ENCODE assay signal across 14 cellular contexts in the genomic region with DNA sequence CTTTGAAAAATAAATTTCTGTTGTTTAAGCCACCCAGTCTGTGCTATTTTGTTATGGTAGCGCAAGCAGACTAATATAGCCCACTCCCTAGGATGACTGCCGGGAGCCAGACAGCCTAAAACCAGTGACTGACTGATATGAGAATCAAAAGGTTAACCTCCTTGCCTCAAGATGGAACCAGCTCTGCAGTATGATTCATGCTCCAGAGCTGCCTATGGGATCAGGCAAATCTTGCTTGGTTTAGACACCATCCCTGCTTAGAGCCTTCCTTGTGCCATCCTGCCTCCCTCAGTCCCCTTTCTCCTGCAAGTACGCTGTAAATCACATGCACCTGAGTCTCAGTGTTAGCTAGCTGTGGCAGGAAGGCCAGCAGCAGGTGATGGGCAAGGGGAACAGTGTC. TPM values are rescaled to one million over a fixed set of nuclear protein-coding genes. Genes with fewer than 3 reads are reported as not detected.
DNase-seq lines count a peak whose midpoint lies in the region; ATAC-seq and TF ChIP-seq lines count a peak whose summit lies in the region.
"Had no signal": no experiment of that assay in that cellular context is flagged by ENCODE, and none has a peak within 500 bp of the region (broad histone marks: within the 10 kb centered on the region; RNA-seq: fewer than 3 reads in every experiment).

No MANE protein-coding gene starts in this region.

- no peak for DNase-seq in CD4-positive, alpha-beta T cell
- DNase-seq in activated naive CD4-positive, alpha-beta T cell treated with anti-CD3 and anti-CD28 coated beads, Interleukin-2, amount 50 U/mL, for 72 hours (ENCODE audit: low spot score in 2 of 2) = no peak
- DNase-seq in naive thymus-derived CD4-positive, alpha-beta T cell = no peak
- DNase-seq in NCI-H146 (lab: John Stamatoyannopoulos, UW) (no peak), DMS 273 (lab: John Stamatoyannopoulos, UW; ENCODE audit: unreplicated experiment) (no peak), NCI-H226 (no peak)
- DNase-seq: dorsolateral prefrontal cortex, hippocampal formation, SJCRH30, trophoblast cell had no signal

- no peak for TF ChIP-seq CTCF in CD4-positive, alpha-beta T cell (IDR thresholded peaks at IDR 0.05)
- no peak for TF ChIP-seq CTCF in DOHH2 (IDR thresholded peaks at IDR 0.05; ENCODE audit: low read depth, low read length, poor library complexity, severe bottlenecking)

- H3F3A ChIP-seq in DOHH2 (ENCODE audit: control insufficient read depth, insufficient read depth) = peaks cover 23% of the 10 kb centered on the region

- H3K36me3 Mint-ChIP-seq in CD4-positive, alpha-beta T cell (ENCODE audit: low read depth) = peaks cover 41% of the 10 kb centered on the region
- peaks cover 6 to 11% of the 10 kb centered on the region in 2 donors for H3K36me3 Mint-ChIP-seq in activated naive CD4-positive, alpha-beta T cell treated with anti-CD3 and anti-CD28 coated beads, Interleukin-2, amount 50 U/mL, for 72 hours
- peaks cover 9 to 39% (median 28%) of the 10 kb centered on the region in 5 donors for H3K36me3 Mint-ChIP-seq in naive thymus-derived CD4-positive, alpha-beta T cell

- H4K20me1 ChIP-seq in DOHH2 (ENCODE audit: control insufficient read depth, insufficient read depth, low read depth, low read length) = no peaks in the 10 kb centered on the region

- CTCF ChIA-PET in CD4-positive, alpha-beta T cell (lab: Charles Lee) = interaction anchor here (0.9 to 3.0 kb wide), 5 partner anchors 12 to 53 kb away, joined by 3 to 17 read pairs (median 6); a partner anchor contains a TSS
- CTCF ChIA-PET in naive thymus-derived CD4-positive, alpha-beta T cell (lab: Charles Lee) = interaction anchor here (1.1 to 4.3 kb wide), 3 partner anchors 11 to 53 kb away, joined by 3 to 27 read pairs (median 8); no protein-coding TSS in a partner anchor

- intact Hi-C loops in CD4-positive, alpha-beta T cell (cut with DNase I, micrococcal nuclease) = loop anchor here in 1 of 2 experiments (5.0 to 10.0 kb wide), 2 partner anchors 37 to 61 kb away; no protein-coding TSS in a partner anchor
- intact Hi-C loops in naive thymus-derived CD4-positive, alpha-beta T cell (cut with micrococcal nuclease) = no loop called here

- H3K4me3 ChIP-seq in DOHH2 (ENCODE audit: low read length) = no peak overlapping the region
- peak overlapping the region; percentile 50 for H3K4me3 ChIP-seq in naive thymus-derived CD4-positive, alpha-beta T cell (ENCODE audit: low read length)
- H3K4me3 ChIP-seq: dorsolateral prefrontal cortex, SJCRH30 had no signal

- H3K4me1 Mint-ChIP-seq in CD4-positive, alpha-beta T cell (ENCODE audit: low read depth) = peaks cover 75% of the 10 kb centered on the region
- peaks cover 50 to 86% (median 81%) of the 10 kb centered on the region in 7 donors for H3K4me1 Mint-ChIP-seq in naive thymus-derived CD4-positive, alpha-beta T cell

- ATAC-seq in CD4-positive, alpha-beta T cell (ENCODE audit: poor library complexity) = no peak
- ATAC-seq in activated naive CD4-positive, alpha-beta T cell treated with anti-CD3 and anti-CD28 coated beads, Interleukin-2, amount 50 U/mL, for 72 hours = peak; percentile 40 to 51
- ATAC-seq in naive thymus-derived CD4-positive, alpha-beta T cell = no peak
- no peak for ATAC-seq in GM18505 (IDR thresholded peaks at IDR 0.05; ENCODE audit: unreplicated experiment)
- ATAC-seq: left lobe of liver had no signal

- no peaks in the 10 kb centered on the region for H3K27me3 Mint-ChIP-seq in CD4-positive, alpha-beta T cell
- H3K27me3 Mint-ChIP-seq in naive thymus-derived CD4-positive, alpha-beta T cell = no peaks in the 10 kb centered on the region

- H3K9me3 ChIP-seq in CD4-positive, alpha-beta T cell (ENCODE audit: control insufficient read depth, low read length) = no peaks in the 10 kb centered on the region
- H3K9me3 ChIP-seq in DOHH2 (ENCODE audit: control insufficient read depth, insufficient read depth, low read length) = no peaks in the 10 kb centered on the region
- no peaks in the 10 kb centered on the region for H3K9me3 ChIP-seq in naive thymus-derived CD4-positive, alpha-beta T cell (ENCODE audit: control insufficient read depth in 2 of 3, low read length in 3 of 3)
- H3K9me3 ChIP-seq: SJCRH30 had no signal

- peaks cover 63% of the 10 kb centered on the region for H3K36me3 ChIP-seq in DOHH2 (ENCODE audit: control insufficient read depth, low read length)
- H3K36me3 ChIP-seq in naive thymus-derived CD4-positive, alpha-beta T cell (ENCODE audit: control insufficient read depth in 2 of 3, insufficient read depth in 3 of 3, low read length in 3 of 3) = peaks cover 0 to 8% (median 4%) of the 10 kb centered on the region in 3 experiments
- H3K36me3 ChIP-seq: SJCRH30 had no signal

- no peaks in the 10 kb centered on the region for H3K9me3 Mint-ChIP-seq in CD4-positive, alpha-beta T cell
- no peaks in the 10 kb centered on the region for H3K9me3 Mint-ChIP-seq in activated naive CD4-positive, alpha-beta T cell treated with anti-CD3 and anti-CD28 coated beads, Interleukin-2, amount 50 U/mL, for 72 hours
- H3K9me3 Mint-ChIP-seq in naive thymus-derived CD4-positive, alpha-beta T cell = no peaks in the 10 kb centered on the region

- H3K4me1 ChIP-seq in DOHH2 (ENCODE audit: control insufficient read depth, low read length) = peaks cover 88% of the 10 kb centered on the region
- H3K4me1 ChIP-seq in naive thymus-derived CD4-positive, alpha-beta T cell (ENCODE audit: control insufficient read depth in 2 of 2, insufficient read depth in 2 of 2, low read length in 2 of 2) = peaks cover 35 to 58% of the 10 kb centered on the region in 2 donors
- H3K4me1 ChIP-seq: SJCRH30 had no signal

- peaks cover 52% of the 10 kb centered on the region for H3K79me2 ChIP-seq in DOHH2 (ENCODE audit: control insufficient read depth, low read length)

- no peak overlapping the region for H3K27ac ChIP-seq in CD4-positive, alpha-beta T cell (ENCODE audit: low read depth, low read length)
- no peak overlapping the region for H3K27ac ChIP-seq in DOHH2 (ENCODE audit: low read depth, low read length)
- peak overlapping the region; percentile 94 for H3K27ac ChIP-seq in naive thymus-derived CD4-positive, alpha-beta T cell (ENCODE audit: low read depth, low read length)
- H3K27ac ChIP-seq: C4-2B, dorsolateral prefrontal cortex, SJCRH30 had no signal

- peak overlapping the region; percentile 28 for H3K4me2 ChIP-seq in DOHH2 (ENCODE audit: low read length)

- peak overlapping the region; percentile 84 for H3K4me3 Mint-ChIP-seq in CD4-positive, alpha-beta T cell
- peak overlapping the region; percentile 84 to 100 (median 92) for H3K4me3 Mint-ChIP-seq in naive thymus-derived CD4-positive, alpha-beta T cell

- H3K27ac Mint-ChIP-seq in CD4-positive, alpha-beta T cell = peak overlapping the region; percentile 93
- peak overlapping the region in 1 of 2 donors; percentile 83 for H3K27ac Mint-ChIP-seq in activated naive CD4-positive, alpha-beta T cell treated with anti-CD3 and anti-CD28 coated beads, Interleukin-2, amount 50 U/mL, for 72 hours
- peak overlapping the region; percentile 68 to 97 (median 92) for H3K27ac Mint-ChIP-seq in naive thymus-derived CD4-positive, alpha-beta T cell

- no peaks in the 10 kb centered on the region for H3K27me3 ChIP-seq in CD4-positive, alpha-beta T cell (ENCODE audit: control insufficient read depth, insufficient read depth, low read length)
- H3K27me3 ChIP-seq in DOHH2 (ENCODE audit: control insufficient read depth, low read length) = no peaks in the 10 kb centered on the region
- no peaks in the 10 kb centered on the region for H3K27me3 ChIP-seq in naive thymus-derived CD4-positive, alpha-beta T cell (ENCODE audit: control insufficient read depth in 2 of 2, insufficient read depth in 2 of 2, low read length in 2 of 2)
- H3K27me3 ChIP-seq: dorsolateral prefrontal cortex, SJCRH30 had no signal

- POLR2A ChIA-PET in CD4-positive, alpha-beta T cell (lab: Charles Lee) = interaction anchor here (0.9 to 4.2 kb wide), 6 partner anchors 12 to 87 kb away, joined by 4 to 53 read pairs (median 27); a partner anchor contains a TSS
- POLR2A ChIA-PET in naive thymus-derived CD4-positive, alpha-beta T cell (lab: Charles Lee) = interaction anchor here (0.9 to 7.0 kb wide), 6 partner anchors 12 to 87 kb away, joined by 3 to 62 read pairs (median 14); a partner anchor contains a TSS

- no peaks in the 10 kb centered on the region for H3K9me2 ChIP-seq in DOHH2 (replicated peaks; ENCODE audit: control insufficient read depth, low read length)

- TF ChIP-seq POLR2A in GM18505 (IDR thresholded peaks at IDR 0.05; ENCODE audit: borderline replicate concordance, extremely low read depth, insufficient read depth, insufficient read length) = no peak

RNA-seq across cellular contexts. Expression of a gene that starts 39.3 kb away (rescaled TPM):
- total RNA-seq in CD4-positive, alpha-beta T cell = 10 to 100 TPM; 39.2 to 44.8 TPM
- total RNA-seq in activated naive CD4-positive, alpha-beta T cell treated with anti-CD3 and anti-CD28 coated beads, Interleukin-2, amount 50 U/mL, for 72 hours = 10 to 100 TPM; 16.8 to 21.5 TPM
- total RNA-seq in naive thymus-derived CD4-positive, alpha-beta T cell = 100 to 1,000 TPM in 2 of 5 experiments, 10 to 100 TPM in 3; 64.3 to 113 (median 82.6) TPM
- 10 to 100 TPM; 29.6 to 45.2 TPM for polyA plus RNA-seq in naive thymus-derived CD4-positive, alpha-beta T cell

Comparison
In these comparisons a context has a peak if more than half of its experiments do, and no peak if none do; other contexts are left out.
1. ATAC-seq: peak in activated naive CD4-positive, alpha-beta T cell treated with anti-CD3 and anti-CD28 coated beads, Interleukin-2, amount 50 U/mL, for 72 hours (2 of 2); none in CD4-positive, alpha-beta T cell (single experiment), naive thymus-derived CD4-positive, alpha-beta T cell (single experiment) and GM18505 (single experiment).